In the genomic region with DNA sequence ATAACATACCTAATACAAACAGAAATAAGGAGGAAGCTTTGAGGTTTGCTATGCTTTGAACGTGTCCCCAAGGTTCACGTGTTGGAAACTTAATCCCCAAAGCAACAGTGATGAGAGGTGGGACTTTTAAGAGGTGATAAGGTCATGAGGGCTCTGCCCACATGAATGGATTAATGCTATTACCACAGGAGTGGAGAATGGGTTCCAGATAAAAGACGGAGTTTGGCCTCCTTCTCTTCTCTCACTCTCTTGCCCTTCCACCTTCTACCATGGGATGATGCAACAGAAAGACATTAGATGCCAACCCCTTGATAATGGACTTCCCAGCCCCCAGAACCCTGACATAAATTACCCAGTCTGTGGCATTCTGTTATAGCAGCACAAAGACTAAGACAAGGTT, we compare ENCODE assay signal across 1 cellular context.
TF ChIP-seq lines count a peak whose summit lies in the region.

No MANE protein-coding gene starts in this region.

TF ChIP-seq in K562, 482 proteins besides CTCF, POLR2A, EP300 and RAD21 (continued from another document and continues in another):
- TF ChIP-seq, protein P1, sequence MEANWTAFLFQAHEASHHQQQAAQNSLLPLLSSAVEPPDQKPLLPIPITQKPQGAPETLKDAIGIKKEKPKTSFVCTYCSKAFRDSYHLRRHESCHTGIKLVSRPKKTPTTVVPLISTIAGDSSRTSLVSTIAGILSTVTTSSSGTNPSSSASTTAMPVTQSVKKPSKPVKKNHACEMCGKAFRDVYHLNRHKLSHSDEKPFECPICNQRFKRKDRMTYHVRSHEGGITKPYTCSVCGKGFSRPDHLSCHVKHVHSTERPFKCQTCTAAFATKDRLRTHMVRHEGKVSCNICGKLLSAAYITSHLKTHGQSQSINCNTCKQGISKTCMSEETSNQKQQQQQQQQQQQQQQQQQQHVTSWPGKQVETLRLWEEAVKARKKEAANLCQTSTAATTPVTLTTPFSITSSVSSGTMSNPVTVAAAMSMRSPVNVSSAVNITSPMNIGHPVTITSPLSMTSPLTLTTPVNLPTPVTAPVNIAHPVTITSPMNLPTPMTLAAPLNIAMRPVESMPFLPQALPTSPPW (CRISPR knock-in tag; IDR thresholded peaks at IDR 0.05): 0 out of 2 replicates have a peak, but pooled peaks have one; percentile 37
- TF ChIP-seq LEF1 (IDR thresholded peaks at IDR 0.05): peak; percentile 68; the same call in 1 of the 2 replicates
- TF ChIP-seq, protein P2, sequence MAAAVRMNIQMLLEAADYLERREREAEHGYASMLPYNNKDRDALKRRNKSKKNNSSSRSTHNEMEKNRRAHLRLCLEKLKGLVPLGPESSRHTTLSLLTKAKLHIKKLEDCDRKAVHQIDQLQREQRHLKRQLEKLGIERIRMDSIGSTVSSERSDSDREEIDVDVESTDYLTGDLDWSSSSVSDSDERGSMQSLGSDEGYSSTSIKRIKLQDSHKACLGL (CRISPR knock-in tag; IDR thresholded peaks at IDR 0.05; ENCODE audit: borderline replicate concordance, poor library complexity, severe bottlenecking): no peak
- no peak for TF ChIP-seq MLLT1 (IDR thresholded peaks at IDR 0.05)
- TF ChIP-seq POLR2AphosphoS2 (IDR thresholded peaks at IDR 0.05; ENCODE audit: low read length): no peak
- TF ChIP-seq ZBTB49 (CRISPR knock-in tag; IDR thresholded peaks at IDR 0.05; ENCODE audit: borderline replicate concordance): no peak
- TF ChIP-seq TCF7 (IDR thresholded peaks at IDR 0.05; ENCODE audit: borderline replicate concordance): no peak
- no peak for TF ChIP-seq KLF6 (CRISPR knock-in tag; IDR thresholded peaks at IDR 0.05; ENCODE audit: borderline replicate concordance)
- TF ChIP-seq, protein P3, sequence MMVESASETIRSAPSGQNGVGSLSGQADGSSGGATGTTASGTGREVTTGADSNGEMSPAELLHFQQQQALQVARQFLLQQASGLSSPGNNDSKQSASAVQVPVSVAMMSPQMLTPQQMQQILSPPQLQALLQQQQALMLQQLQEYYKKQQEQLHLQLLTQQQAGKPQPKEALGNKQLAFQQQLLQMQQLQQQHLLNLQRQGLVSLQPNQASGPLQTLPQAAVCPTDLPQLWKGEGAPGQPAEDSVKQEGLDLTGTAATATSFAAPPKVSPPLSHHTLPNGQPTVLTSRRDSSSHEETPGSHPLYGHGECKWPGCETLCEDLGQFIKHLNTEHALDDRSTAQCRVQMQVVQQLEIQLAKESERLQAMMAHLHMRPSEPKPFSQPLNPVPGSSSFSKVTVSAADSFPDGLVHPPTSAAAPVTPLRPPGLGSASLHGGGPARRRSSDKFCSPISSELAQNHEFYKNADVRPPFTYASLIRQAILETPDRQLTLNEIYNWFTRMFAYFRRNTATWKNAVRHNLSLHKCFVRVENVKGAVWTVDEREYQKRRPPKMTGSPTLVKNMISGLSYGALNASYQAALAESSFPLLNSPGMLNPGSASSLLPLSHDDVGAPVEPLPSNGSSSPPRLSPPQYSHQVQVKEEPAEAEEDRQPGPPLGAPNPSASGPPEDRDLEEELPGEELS (CRISPR knock-in tag; IDR thresholded peaks at IDR 0.05; ENCODE audit: borderline replicate concordance): no peak
- no peak for TF ChIP-seq NFYB (IDR thresholded peaks at IDR 0.05; ENCODE audit: extremely low read depth, insufficient read length)
- no peak for TF ChIP-seq E2F4 (CRISPR knock-in tag; IDR thresholded peaks at IDR 0.05; ENCODE audit: low read depth)
- peak; percentile 89 for TF ChIP-seq JUND (IDR thresholded peaks at IDR 0.05; ENCODE audit: borderline replicate concordance, low read depth, low read length)
- TF ChIP-seq JUND (tag; IDR thresholded peaks at IDR 0.05; ENCODE audit: borderline replicate concordance, low read depth, low read length): peak; percentile 37; the same call in 1 of the 3 replicates
- TF ChIP-seq, protein P4, sequence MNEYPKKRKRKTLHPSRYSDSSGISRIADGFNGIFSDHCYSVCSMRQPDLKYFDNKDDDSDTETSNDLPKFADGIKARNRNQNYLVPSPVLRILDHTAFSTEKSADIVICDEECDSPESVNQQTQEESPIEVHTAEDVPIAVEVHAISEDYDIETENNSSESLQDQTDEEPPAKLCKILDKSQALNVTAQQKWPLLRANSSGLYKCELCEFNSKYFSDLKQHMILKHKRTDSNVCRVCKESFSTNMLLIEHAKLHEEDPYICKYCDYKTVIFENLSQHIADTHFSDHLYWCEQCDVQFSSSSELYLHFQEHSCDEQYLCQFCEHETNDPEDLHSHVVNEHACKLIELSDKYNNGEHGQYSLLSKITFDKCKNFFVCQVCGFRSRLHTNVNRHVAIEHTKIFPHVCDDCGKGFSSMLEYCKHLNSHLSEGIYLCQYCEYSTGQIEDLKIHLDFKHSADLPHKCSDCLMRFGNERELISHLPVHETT (CRISPR knock-in tag; conservative IDR thresholded peaks at IDR 0.05 in 1 of 2, IDR thresholded peaks at IDR 0.05 in 1 of 2): no peak
- TF ChIP-seq ZNF217 (CRISPR knock-in tag; IDR thresholded peaks at IDR 0.05): no peak
- 0 out of 4 replicates have a peak, but pooled peaks of 1 of the 2 experiments have one; percentile 18 for TF ChIP-seq NONO (IDR thresholded peaks at IDR 0.05; ENCODE audit: low read depth in 2 of 2, low read length in 1 of 2)
- TF ChIP-seq TAF9B (IDR thresholded peaks at IDR 0.05; ENCODE audit: partially characterized antibody): no peak
- TF ChIP-seq MECOM (CRISPR knock-in tag; IDR thresholded peaks at IDR 0.05): peak; percentile 13; the same call in 1 of the 2 replicates
- TF ChIP-seq, protein P5, sequence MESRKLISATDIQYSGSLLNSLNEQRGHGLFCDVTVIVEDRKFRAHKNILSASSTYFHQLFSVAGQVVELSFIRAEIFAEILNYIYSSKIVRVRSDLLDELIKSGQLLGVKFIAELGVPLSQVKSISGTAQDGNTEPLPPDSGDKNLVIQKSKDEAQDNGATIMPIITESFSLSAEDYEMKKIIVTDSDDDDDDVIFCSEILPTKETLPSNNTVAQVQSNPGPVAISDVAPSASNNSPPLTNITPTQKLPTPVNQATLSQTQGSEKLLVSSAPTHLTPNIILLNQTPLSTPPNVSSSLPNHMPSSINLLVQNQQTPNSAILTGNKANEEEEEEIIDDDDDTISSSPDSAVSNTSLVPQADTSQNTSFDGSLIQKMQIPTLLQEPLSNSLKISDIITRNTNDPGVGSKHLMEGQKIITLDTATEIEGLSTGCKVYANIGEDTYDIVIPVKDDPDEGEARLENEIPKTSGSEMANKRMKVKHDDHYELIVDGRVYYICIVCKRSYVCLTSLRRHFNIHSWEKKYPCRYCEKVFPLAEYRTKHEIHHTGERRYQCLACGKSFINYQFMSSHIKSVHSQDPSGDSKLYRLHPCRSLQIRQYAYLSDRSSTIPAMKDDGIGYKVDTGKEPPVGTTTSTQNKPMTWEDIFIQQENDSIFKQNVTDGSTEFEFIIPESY (CRISPR knock-in tag; IDR thresholded peaks at IDR 0.05): no peak
- no peak for TF ChIP-seq FUS (optimal IDR thresholded peaks at IDR 0.05; ENCODE audit: low read depth, low read length)
- no peak for TF ChIP-seq RBM17 (IDR thresholded peaks at IDR 0.05; ENCODE audit: borderline replicate concordance, low read depth, low read length)
- TF ChIP-seq CEBPG (CRISPR knock-in tag; IDR thresholded peaks at IDR 0.05): peak; percentile 96
- TF ChIP-seq CEBPG (tag; conservative IDR thresholded peaks at IDR 0.05 in 1 of 2, IDR thresholded peaks at IDR 0.05 in 1 of 2): peak; percentile 89 to 97
- peak; percentile 62 for TF ChIP-seq HDAC3 (IDR thresholded peaks at IDR 0.05; ENCODE audit: borderline replicate concordance, partially characterized antibody)
- TF ChIP-seq TOE1 (IDR thresholded peaks at IDR 0.05; ENCODE audit: borderline replicate concordance): no peak; the same call in 1 of the 2 replicates
- TF ChIP-seq TOE1 (CRISPR knock-in tag; IDR thresholded peaks at IDR 0.05; ENCODE audit: borderline replicate concordance, low read depth): no peak
- TF ChIP-seq, protein P6, sequence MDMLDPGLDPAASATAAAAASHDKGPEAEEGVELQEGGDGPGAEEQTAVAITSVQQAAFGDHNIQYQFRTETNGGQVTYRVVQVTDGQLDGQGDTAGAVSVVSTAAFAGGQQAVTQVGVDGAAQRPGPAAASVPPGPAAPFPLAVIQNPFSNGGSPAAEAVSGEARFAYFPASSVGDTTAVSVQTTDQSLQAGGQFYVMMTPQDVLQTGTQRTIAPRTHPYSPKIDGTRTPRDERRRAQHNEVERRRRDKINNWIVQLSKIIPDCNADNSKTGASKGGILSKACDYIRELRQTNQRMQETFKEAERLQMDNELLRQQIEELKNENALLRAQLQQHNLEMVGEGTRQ (CRISPR knock-in tag; IDR thresholded peaks at IDR 0.05): no peak
- no peak for TF ChIP-seq TEAD1 (CRISPR knock-in tag; IDR thresholded peaks at IDR 0.05)
- TF ChIP-seq CREBBP (IDR thresholded peaks at IDR 0.05; ENCODE audit: low read depth, low read length): no peak
- TF ChIP-seq SMARCE1 (IDR thresholded peaks at IDR 0.05): peak; percentile 76; the same call in 1 of the 2 replicates
- no peak for TF ChIP-seq ARID4B (CRISPR knock-in tag; IDR thresholded peaks at IDR 0.05)
- TF ChIP-seq, protein P7, sequence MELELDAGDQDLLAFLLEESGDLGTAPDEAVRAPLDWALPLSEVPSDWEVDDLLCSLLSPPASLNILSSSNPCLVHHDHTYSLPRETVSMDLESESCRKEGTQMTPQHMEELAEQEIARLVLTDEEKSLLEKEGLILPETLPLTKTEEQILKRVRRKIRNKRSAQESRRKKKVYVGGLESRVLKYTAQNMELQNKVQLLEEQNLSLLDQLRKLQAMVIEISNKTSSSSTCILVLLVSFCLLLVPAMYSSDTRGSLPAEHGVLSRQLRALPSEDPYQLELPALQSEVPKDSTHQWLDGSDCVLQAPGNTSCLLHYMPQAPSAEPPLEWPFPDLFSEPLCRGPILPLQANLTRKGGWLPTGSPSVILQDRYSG (tag; conservative IDR thresholded peaks at IDR 0.05; ENCODE audit: low read depth): peak; percentile 39; the same call in 1 of the 2 replicates
- no peak for TF ChIP-seq SIN3A (IDR thresholded peaks at IDR 0.05; ENCODE audit: borderline replicate concordance in 2 of 2, control insufficient read depth in 1 of 2, low read depth in 2 of 2, low read length in 2 of 2)
- no peak for TF ChIP-seq XRCC5 (IDR thresholded peaks at IDR 0.05; ENCODE audit: low read depth, low read length)
